9 cellular contexts compared by ENCODE assay signal in the genomic region with DNA sequence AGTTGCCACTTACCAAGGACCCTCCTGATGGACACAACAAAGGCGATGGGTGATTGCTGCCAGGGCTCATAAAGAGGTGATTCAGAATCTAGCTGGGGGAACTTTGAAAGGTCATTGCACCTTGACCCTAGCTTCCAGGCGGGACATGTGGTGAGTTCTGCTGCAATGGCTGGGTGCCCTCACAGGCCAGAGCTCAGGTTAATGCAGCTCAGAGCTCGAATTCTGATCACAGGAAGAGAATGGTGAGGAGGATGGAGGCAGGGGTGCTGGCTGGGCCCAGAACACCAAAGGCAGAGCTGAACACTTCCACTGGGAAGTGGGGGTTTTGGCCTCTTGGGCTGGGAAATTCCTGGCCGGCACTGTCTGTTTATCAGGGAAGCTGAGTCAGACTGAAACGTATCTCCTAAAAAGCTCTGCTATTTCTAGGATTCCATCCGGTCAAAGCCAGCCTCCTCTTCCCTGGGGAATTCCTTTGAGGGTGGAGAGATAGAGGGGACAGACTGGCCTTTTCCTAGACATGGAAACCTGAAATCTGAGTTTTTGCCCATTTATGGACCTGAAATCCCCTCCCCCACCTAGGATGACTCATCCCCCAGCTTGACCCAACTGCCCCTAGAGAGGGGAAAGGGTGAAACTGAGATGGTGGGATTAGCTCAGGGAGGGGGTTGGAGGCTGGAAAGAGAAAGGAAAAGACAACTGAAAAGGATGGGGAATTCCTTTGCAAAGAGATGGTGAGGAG. TPM values are rescaled to one million over a fixed set of nuclear protein-coding genes. Genes with fewer than 3 reads are reported as not detected.
A peak's percentile ranks its signal among the peaks of the same experiment; 100 is the strongest.
DNase-seq lines count a peak whose midpoint lies in the region; ATAC-seq and TF ChIP-seq lines count a peak whose summit lies in the region.
"Had no signal": no experiment of that assay in that cellular context is flagged by ENCODE, and none has a peak within 500 bp of the region (broad histone marks: within the 10 kb centered on the region; RNA-seq: fewer than 3 reads in every experiment).

No MANE protein-coding gene starts in this region.

- H3K27me3 Mint-ChIP-seq in Calu3 (ENCODE audit: unreplicated experiment) (no peaks in the 10 kb centered on the region), osteocyte (ENCODE audit: unreplicated experiment) (no peaks in the 10 kb centered on the region)
- H3K27me3 Mint-ChIP-seq: activated naive CD8-positive, alpha-beta T cell had no signal

- TF ChIP-seq CTCF in Calu3 (IDR thresholded peaks at IDR 0.05; ENCODE audit: unreplicated experiment) (no peak), foreskin fibroblast (IDR thresholded peaks at IDR 0.05; ENCODE audit: low read depth, low read length) (no peak), osteocyte (IDR thresholded peaks at IDR 0.05) (no peak)

- ATAC-seq in HG02840 (IDR thresholded peaks at IDR 0.05; ENCODE audit: low FRiP score, unreplicated experiment) (no peak), GM18511 (IDR thresholded peaks at IDR 0.05; ENCODE audit: unreplicated experiment) (no peak), GM19351 (IDR thresholded peaks at IDR 0.05; ENCODE audit: unreplicated experiment) (no peak)

- DNase-seq in Calu3 (no peak), RPMI7951 (ENCODE audit: low read depth) (peak; percentile 95), foreskin fibroblast (peak; percentile 88 to 92), osteocyte (ENCODE audit: extremely low spot score, unreplicated experiment) (no peak), COLO668 (lab: John Stamatoyannopoulos, UW; ENCODE audit: unreplicated experiment) (no peak)

- intact Hi-C loops in Calu3 (cut with micrococcal nuclease; ENCODE audit: unreplicated experiment), result no loop called here

- H3K4me3 ChIP-seq in foreskin fibroblast (ENCODE audit: low read depth in 1 of 2, low read length in 2 of 2), result no peak overlapping the region

- H3K4me1 Mint-ChIP-seq in Calu3 (ENCODE audit: low read depth, unreplicated experiment) (peaks cover 45% of the 10 kb centered on the region), osteocyte (ENCODE audit: unreplicated experiment) (peaks cover 53% of the 10 kb centered on the region)

- H3K4me3 Mint-ChIP-seq in Calu3 (ENCODE audit: low read depth, unreplicated experiment), result no peak overlapping the region
- H3K4me3 Mint-ChIP-seq in osteocyte (ENCODE audit: unreplicated experiment), result no peak overlapping the region
- H3K4me3 Mint-ChIP-seq: activated naive CD8-positive, alpha-beta T cell had no signal

- H3K9me3 Mint-ChIP-seq in Calu3 (ENCODE audit: low read depth, unreplicated experiment) (no peaks in the 10 kb centered on the region), osteocyte (ENCODE audit: unreplicated experiment) (no peaks in the 10 kb centered on the region)

- peak overlapping the region; percentile 14 for H3K27ac Mint-ChIP-seq in Calu3 (ENCODE audit: unreplicated experiment)
- peak overlapping the region; percentile 90 for H3K27ac Mint-ChIP-seq in osteocyte (ENCODE audit: unreplicated experiment)
- H3K27ac Mint-ChIP-seq: activated naive CD8-positive, alpha-beta T cell had no signal

- CTCF ChIA-PET in Calu3 (lab: Charles Lee), result interaction anchor here (0.7 to 2.0 kb wide), 5 partner anchors 9 to 25 kb away, joined by 3 to 8 read pairs (median 3); no protein-coding TSS in a partner anchor

- no TSS peak for BruUV-seq in Calu3 (replicated peaks; lab: Mats Ljungman, UMichigan)

- H3K36me3 Mint-ChIP-seq in Calu3 (ENCODE audit: insufficient read depth, unreplicated experiment), result peaks cover 7% of the 10 kb centered on the region
- no peaks in the 10 kb centered on the region for H3K36me3 Mint-ChIP-seq in osteocyte (ENCODE audit: unreplicated experiment)
- H3K36me3 Mint-ChIP-seq: activated naive CD8-positive, alpha-beta T cell had no signal

RNA-seq across cellular contexts. Expression of a gene that starts 27.2 kb away (rescaled TPM):
- total RNA-seq in Calu3 (2022), result 2.6 and 3.7 TPM in 2 replicates
- 0.78 and 1.2 TPM in 2 replicates for total RNA-seq in RPMI7951 (2014; rRNA removed; shearing (Covaris generic))
- 4.3 and 4.5 TPM in 2 replicates for total RNA-seq in osteocyte

Comparison
In these comparisons a context has a peak if more than half of its experiments do, and no peak if none do; other contexts are left out.
1. DNase-seq: peak in RPMI7951 (single experiment) and foreskin fibroblast (2 of 2); none in Calu3 (single experiment), osteocyte (single experiment) and COLO668 (single experiment).